ENCODE assay signal across 2 cellular contexts in genomic region chr6:136961848-136962247, GRCh38.
TF ChIP-seq lines count a peak whose summit lies in the region.

No MANE protein-coding gene starts in this region.

TF ChIP-seq in GM23338, 12 proteins besides CTCF, POLR2A, EP300 and RAD21:
- no peak for TF ChIP-seq NANOG (IDR thresholded peaks at IDR 0.05; ENCODE audit: borderline replicate concordance)

TF ChIP-seq in H1, 55 proteins besides CTCF, POLR2A, EP300 and RAD21:
- TF ChIP-seq RNF2 (IDR thresholded peaks at IDR 0.05; ENCODE audit: borderline replicate concordance, low read depth, low read length, missing control alignments, poor library complexity, severe bottlenecking) (no peak), ATF2 (IDR thresholded peaks at IDR 0.05; ENCODE audit: low read length) (no peak), YY1 (IDR thresholded peaks at IDR 0.05; ENCODE audit: low read depth, low read length) (no peak), RFX5 (IDR thresholded peaks at IDR 0.05; ENCODE audit: borderline replicate concordance, low read depth, low read length) (no peak), CHD2 (IDR thresholded peaks at IDR 0.05; ENCODE audit: low read length) (no peak), CTBP2 (IDR thresholded peaks at IDR 0.05; ENCODE audit: borderline replicate concordance, insufficient read depth, insufficient read length, low read length) (no peak), GABPA (IDR thresholded peaks at IDR 0.05; ENCODE audit: borderline replicate concordance, insufficient read depth, low read length) (no peak), BACH1 (IDR thresholded peaks at IDR 0.05; ENCODE audit: low read length) (no peak), ATF3 (IDR thresholded peaks at IDR 0.05; ENCODE audit: insufficient read depth, low read depth, low read length) (no peak), CEBPB (IDR thresholded peaks at IDR 0.05; ENCODE audit: low read depth, low read length) (no peak), JUND (IDR thresholded peaks at IDR 0.05; ENCODE audit: low read length) (no peak), SUZ12 (IDR thresholded peaks at IDR 0.05; ENCODE audit: low read length) (no peak), USF2 (IDR thresholded peaks at IDR 0.05; ENCODE audit: low read length) (no peak), MAFK (IDR thresholded peaks at IDR 0.05; ENCODE audit: low read depth, low read length) (no peak), SRF (IDR thresholded peaks at IDR 0.05; ENCODE audit: low read depth, low read length) (no peak), PHF8 (conservative IDR thresholded peaks at IDR 0.05; ENCODE audit: low read depth, low read length) (no peak), TAF7 (optimal IDR thresholded peaks at IDR 0.05; ENCODE audit: borderline replicate concordance, low read depth, low read length) (no peak)
